1 cellular context compared by ENCODE assay signal in the genomic region with DNA sequence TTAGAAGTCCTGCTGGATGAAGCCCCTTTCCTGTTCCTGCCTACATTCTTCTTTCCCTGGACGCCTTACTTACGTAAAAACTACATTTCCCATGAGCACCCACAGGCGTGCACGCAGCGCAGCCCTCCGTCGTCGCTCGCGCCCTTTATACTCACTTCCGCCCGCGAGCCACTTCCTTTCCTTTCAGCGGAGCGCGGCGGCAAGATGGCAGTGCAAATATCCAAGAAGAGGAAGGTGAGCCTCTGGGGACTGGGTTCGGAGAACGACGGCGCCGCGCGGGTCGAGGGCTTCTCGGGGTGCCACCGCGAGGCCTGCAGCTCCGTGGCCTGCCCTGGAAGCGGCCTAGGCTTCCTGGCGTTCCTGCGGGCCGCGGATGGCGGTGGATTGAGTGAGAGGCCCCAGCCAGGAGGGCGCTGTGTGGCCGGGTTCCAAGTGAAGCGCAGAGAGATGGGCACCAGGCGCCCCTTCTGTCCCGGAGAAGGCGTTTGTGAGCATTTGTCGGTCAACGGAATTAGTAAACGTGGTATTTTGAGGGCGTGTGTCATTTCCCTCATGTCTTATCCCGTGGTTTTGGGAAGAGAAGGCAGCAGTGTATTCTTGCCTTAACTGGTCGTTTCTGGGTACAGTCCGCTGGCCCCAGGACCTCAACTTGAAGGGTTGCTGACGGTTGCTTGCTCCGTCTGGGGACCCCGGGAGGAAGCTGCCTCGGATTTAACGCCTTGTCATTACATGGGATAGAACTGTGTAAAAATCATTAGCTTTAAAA.
TF ChIP-seq lines count a peak whose summit lies in the region.

A gene (plus strand): TSS at position 175 of the 766 bp plus-strand sequence. CDS start 30 bp downstream, at position 205.

TF ChIP-seq in HepG2, 621 proteins besides CTCF, POLR2A, EP300 and RAD21 (continued from another document and continues in another):
- TF ChIP-seq TBX3 (IDR thresholded peaks at IDR 0.05; ENCODE audit: borderline replicate concordance) (no peak), ZMYM3 (CRISPR knock-in tag; IDR thresholded peaks at IDR 0.05) (peak; percentile 29; the same call in 1 of the 2 replicates), AGO1 (IDR thresholded peaks at IDR 0.05; ENCODE audit: low read depth, low read length, poor library complexity, severe bottlenecking) (peak; percentile 40), ZNF776 (CRISPR knock-in tag; IDR thresholded peaks at IDR 0.05) (peak; percentile 94), AHR (CRISPR knock-in tag; IDR thresholded peaks at IDR 0.05) (peak; percentile 93), KLF11 (CRISPR knock-in tag; IDR thresholded peaks at IDR 0.05) (peak; percentile 95), KDM3A (CRISPR knock-in tag; IDR thresholded peaks at IDR 0.05; ENCODE audit: low read depth) (peak; percentile 82; the same call in 1 of the 2 replicates), ZNF207 (IDR thresholded peaks at IDR 0.05; ENCODE audit: borderline replicate concordance) (no peak), NCOA5 (CRISPR knock-in tag; IDR thresholded peaks at IDR 0.05) (no peak), ZIK1 (CRISPR knock-in tag; IDR thresholded peaks at IDR 0.05; ENCODE audit: borderline replicate concordance, low read depth) (peak; percentile 76; the same call in 1 of the 2 replicates), ZNF674 (CRISPR knock-in tag; IDR thresholded peaks at IDR 0.05; ENCODE audit: low read depth) (no peak), ZNF24 (IDR thresholded peaks at IDR 0.05) (no peak), ZNF530 (CRISPR knock-in tag; IDR thresholded peaks at IDR 0.05; ENCODE audit: low read depth) (no peak), ZNF251 (CRISPR knock-in tag; IDR thresholded peaks at IDR 0.05) (no peak), RBM39 (IDR thresholded peaks at IDR 0.05; ENCODE audit: low read depth, low read length, poor library complexity, severe bottlenecking) (peak; percentile 99), RXRA (CRISPR knock-in tag; IDR thresholded peaks at IDR 0.05) (peak; percentile 84), CEBPG (CRISPR knock-in tag; IDR thresholded peaks at IDR 0.05) (no peak), TOPORS (CRISPR knock-in tag; IDR thresholded peaks at IDR 0.05) (peak; percentile 89; the same call in 1 of the 2 replicates), PHB2 (IDR thresholded peaks at IDR 0.05; ENCODE audit: partially characterized antibody) (no peak), BORCS8-MEF2B (CRISPR knock-in tag; IDR thresholded peaks at IDR 0.05) (peak; percentile 93), KAT2B (IDR thresholded peaks at IDR 0.05; ENCODE audit: borderline replicate concordance, low read depth, low read length) (no peak)
- TF ChIP-seq, protein P1, sequence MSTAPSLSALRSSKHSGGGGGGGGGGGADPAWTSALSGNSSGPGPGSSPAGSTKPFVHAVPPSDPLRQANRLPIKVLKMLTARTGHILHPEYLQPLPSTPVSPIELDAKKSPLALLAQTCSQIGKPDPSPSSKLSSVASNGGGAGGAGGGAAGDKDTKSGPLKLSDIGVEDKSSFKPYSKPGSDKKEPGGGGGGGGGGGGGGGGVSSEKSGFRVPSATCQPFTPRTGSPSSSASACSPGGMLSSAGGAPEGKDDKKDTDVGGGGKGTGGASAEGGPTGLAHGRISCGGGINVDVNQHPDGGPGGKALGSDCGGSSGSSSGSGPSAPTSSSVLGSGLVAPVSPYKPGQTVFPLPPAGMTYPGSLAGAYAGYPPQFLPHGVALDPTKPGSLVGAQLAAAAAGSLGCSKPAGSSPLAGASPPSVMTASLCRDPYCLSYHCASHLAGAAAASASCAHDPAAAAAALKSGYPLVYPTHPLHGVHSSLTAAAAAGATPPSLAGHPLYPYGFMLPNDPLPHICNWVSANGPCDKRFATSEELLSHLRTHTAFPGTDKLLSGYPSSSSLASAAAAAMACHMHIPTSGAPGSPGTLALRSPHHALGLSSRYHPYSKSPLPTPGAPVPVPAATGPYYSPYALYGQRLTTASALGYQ (CRISPR knock-in tag; IDR thresholded peaks at IDR 0.05) = peak; percentile 65
- TF ChIP-seq, protein P2, sequence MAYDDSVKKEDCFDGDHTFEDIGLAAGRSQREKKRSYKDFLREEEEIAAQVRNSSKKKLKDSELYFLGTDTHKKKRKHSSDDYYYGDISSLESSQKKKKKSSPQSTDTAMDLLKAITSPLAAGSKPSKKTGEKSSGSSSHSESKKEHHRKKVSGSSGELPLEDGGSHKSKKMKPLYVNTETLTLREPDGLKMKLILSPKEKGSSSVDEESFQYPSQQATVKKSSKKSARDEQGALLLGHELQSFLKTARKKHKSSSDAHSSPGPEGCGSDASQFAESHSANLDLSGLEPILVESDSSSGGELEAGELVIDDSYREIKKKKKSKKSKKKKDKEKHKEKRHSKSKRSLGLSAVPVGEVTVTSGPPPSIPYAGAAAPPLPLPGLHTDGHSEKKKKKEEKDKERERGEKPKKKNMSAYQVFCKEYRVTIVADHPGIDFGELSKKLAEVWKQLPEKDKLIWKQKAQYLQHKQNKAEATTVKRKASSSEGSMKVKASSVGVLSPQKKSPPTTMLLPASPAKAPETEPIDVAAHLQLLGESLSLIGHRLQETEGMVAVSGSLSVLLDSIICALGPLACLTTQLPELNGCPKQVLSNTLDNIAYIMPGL (CRISPR knock-in tag; IDR thresholded peaks at IDR 0.05; ENCODE audit: borderline replicate concordance in 1 of 2, low read depth in 1 of 2) = peak; percentile 96 to 97
- TF ChIP-seq, protein P3, sequence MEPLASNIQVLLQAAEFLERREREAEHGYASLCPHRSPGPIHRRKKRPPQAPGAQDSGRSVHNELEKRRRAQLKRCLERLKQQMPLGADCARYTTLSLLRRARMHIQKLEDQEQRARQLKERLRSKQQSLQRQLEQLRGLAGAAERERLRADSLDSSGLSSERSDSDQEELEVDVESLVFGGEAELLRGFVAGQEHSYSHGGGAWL (CRISPR knock-in tag; IDR thresholded peaks at IDR 0.05) = peak; percentile 89
- TF ChIP-seq, protein P4, sequence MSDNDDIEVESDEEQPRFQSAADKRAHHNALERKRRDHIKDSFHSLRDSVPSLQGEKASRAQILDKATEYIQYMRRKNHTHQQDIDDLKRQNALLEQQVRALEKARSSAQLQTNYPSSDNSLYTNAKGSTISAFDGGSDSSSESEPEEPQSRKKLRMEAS (IDR thresholded peaks at IDR 0.05) = peak; percentile 94
- TF ChIP-seq, protein P5, sequence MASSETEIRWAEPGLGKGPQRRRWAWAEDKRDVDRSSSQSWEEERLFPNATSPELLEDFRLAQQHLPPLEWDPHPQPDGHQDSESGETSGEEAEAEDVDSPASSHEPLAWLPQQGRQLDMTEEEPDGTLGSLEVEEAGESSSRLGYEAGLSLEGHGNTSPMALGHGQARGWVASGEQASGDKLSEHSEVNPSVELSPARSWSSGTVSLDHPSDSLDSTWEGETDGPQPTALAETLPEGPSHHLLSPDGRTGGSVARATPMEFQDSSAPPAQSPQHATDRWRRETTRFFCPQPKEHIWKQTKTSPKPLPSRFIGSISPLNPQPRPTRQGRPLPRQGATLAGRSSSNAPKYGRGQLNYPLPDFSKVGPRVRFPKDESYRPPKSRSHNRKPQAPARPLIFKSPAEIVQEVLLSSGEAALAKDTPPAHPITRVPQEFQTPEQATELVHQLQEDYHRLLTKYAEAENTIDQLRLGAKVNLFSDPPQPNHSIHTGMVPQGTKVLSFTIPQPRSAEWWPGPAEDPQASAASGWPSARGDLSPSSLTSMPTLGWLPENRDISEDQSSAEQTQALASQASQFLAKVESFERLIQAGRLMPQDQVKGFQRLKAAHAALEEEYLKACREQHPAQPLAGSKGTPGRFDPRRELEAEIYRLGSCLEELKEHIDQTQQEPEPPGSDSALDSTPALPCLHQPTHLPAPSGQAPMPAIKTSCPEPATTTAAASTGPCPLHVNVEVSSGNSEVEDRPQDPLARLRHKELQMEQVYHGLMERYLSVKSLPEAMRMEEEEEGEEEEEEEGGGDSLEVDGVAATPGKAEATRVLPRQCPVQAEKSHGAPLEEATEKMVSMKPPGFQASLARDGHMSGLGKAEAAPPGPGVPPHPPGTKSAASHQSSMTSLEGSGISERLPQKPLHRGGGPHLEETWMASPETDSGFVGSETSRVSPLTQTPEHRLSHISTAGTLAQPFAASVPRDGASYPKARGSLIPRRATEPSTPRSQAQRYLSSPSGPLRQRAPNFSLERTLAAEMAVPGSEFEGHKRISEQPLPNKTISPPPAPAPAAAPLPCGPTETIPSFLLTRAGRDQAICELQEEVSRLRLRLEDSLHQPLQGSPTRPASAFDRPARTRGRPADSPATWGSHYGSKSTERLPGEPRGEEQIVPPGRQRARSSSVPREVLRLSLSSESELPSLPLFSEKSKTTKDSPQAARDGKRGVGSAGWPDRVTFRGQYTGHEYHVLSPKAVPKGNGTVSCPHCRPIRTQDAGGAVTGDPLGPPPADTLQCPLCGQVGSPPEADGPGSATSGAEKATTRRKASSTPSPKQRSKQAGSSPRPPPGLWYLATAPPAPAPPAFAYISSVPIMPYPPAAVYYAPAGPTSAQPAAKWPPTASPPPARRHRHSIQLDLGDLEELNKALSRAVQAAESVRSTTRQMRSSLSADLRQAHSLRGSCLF (CRISPR knock-in tag; IDR thresholded peaks at IDR 0.05; ENCODE audit: borderline replicate concordance) = no peak; the same call in 1 of the 2 replicates
- TF ChIP-seq, protein P6, sequence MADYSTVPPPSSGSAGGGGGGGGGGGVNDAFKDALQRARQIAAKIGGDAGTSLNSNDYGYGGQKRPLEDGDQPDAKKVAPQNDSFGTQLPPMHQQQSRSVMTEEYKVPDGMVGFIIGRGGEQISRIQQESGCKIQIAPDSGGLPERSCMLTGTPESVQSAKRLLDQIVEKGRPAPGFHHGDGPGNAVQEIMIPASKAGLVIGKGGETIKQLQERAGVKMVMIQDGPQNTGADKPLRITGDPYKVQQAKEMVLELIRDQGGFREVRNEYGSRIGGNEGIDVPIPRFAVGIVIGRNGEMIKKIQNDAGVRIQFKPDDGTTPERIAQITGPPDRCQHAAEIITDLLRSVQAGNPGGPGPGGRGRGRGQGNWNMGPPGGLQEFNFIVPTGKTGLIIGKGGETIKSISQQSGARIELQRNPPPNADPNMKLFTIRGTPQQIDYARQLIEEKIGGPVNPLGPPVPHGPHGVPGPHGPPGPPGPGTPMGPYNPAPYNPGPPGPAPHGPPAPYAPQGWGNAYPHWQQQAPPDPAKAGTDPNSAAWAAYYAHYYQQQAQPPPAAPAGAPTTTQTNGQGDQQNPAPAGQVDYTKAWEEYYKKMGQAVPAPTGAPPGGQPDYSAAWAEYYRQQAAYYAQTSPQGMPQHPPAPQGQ (CRISPR knock-in tag; IDR thresholded peaks at IDR 0.05; ENCODE audit: borderline replicate concordance) = peak; percentile 89; the same call in 1 of the 2 replicates
- TF ChIP-seq, protein P7, sequence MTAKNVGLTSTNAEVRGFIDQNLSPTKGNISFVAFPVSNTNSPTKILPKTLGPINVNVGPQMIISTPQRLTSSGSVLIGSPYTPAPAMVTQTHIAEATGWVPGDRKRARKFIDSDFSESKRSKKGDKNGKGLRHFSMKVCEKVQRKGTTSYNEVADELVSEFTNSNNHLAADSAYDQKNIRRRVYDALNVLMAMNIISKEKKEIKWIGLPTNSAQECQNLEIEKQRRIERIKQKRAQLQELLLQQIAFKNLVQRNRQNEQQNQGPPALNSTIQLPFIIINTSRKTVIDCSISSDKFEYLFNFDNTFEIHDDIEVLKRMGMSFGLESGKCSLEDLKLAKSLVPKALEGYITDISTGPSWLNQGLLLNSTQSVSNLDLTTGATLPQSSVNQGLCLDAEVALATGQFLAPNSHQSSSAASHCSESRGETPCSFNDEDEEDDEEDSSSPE (CRISPR knock-in tag; IDR thresholded peaks at IDR 0.05) = peak; percentile 95
- TF ChIP-seq, protein P8, sequence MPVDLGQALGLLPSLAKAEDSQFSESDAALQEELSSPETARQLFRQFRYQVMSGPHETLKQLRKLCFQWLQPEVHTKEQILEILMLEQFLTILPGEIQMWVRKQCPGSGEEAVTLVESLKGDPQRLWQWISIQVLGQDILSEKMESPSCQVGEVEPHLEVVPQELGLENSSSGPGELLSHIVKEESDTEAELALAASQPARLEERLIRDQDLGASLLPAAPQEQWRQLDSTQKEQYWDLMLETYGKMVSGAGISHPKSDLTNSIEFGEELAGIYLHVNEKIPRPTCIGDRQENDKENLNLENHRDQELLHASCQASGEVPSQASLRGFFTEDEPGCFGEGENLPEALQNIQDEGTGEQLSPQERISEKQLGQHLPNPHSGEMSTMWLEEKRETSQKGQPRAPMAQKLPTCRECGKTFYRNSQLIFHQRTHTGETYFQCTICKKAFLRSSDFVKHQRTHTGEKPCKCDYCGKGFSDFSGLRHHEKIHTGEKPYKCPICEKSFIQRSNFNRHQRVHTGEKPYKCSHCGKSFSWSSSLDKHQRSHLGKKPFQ (CRISPR knock-in tag; IDR thresholded peaks at IDR 0.05; ENCODE audit: insufficient replicate concordance) = peak; percentile 77
- TF ChIP-seq, protein P9, sequence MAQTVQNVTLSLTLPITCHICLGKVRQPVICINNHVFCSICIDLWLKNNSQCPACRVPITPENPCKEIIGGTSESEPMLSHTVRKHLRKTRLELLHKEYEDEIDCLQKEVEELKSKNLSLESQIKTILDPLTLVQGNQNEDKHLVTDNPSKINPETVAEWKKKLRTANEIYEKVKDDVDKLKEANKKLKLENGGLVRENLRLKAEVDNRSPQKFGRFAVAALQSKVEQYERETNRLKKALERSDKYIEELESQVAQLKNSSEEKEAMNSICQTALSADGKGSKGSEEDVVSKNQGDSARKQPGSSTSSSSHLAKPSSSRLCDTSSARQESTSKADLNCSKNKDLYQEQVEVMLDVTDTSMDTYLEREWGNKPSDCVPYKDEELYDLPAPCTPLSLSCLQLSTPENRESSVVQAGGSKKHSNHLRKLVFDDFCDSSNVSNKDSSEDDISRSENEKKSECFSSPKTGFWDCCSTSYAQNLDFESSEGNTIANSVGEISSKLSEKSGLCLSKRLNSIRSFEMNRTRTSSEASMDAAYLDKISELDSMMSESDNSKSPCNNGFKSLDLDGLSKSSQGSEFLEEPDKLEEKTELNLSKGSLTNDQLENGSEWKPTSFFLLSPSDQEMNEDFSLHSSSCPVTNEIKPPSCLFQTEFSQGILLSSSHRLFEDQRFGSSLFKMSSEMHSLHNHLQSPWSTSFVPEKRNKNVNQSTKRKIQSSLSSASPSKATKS (CRISPR knock-in tag; IDR thresholded peaks at IDR 0.05) = no peak
- TF ChIP-seq, protein P10, sequence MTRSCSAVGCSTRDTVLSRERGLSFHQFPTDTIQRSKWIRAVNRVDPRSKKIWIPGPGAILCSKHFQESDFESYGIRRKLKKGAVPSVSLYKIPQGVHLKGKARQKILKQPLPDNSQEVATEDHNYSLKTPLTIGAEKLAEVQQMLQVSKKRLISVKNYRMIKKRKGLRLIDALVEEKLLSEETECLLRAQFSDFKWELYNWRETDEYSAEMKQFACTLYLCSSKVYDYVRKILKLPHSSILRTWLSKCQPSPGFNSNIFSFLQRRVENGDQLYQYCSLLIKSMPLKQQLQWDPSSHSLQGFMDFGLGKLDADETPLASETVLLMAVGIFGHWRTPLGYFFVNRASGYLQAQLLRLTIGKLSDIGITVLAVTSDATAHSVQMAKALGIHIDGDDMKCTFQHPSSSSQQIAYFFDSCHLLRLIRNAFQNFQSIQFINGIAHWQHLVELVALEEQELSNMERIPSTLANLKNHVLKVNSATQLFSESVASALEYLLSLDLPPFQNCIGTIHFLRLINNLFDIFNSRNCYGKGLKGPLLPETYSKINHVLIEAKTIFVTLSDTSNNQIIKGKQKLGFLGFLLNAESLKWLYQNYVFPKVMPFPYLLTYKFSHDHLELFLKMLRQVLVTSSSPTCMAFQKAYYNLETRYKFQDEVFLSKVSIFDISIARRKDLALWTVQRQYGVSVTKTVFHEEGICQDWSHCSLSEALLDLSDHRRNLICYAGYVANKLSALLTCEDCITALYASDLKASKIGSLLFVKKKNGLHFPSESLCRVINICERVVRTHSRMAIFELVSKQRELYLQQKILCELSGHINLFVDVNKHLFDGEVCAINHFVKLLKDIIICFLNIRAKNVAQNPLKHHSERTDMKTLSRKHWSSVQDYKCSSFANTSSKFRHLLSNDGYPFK (CRISPR knock-in tag; IDR thresholded peaks at IDR 0.05; ENCODE audit: borderline replicate concordance) = peak; percentile 88
